18 cellular contexts compared by ENCODE assay signal in the genomic region with DNA sequence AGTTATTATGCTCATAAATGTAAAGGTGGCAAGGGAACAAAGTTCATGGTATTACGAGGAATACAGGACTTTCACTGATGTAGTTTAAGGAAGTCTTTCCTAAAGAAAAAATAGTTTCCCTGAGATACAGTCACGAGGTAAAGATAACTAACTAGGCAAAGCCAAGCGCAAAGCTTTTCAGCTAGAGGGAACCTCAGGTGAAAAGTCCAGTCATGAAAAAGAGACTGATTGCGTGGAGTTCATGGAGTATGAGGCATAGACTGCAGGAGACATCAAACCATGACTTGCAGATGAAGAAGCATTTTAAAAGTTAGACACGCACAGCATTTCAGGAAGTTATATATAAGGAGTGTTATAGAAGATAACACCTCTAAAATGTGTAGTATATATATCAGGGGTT.
"Had no signal": no experiment of that assay in that cellular context is flagged by ENCODE, and none has a peak within 500 bp of the region (broad histone marks: within the 10 kb centered on the region; RNA-seq: fewer than 3 reads in every experiment).

No MANE protein-coding gene starts in this region.

- H3K4me3 ChIP-seq: adrenal gland, left lung, sigmoid colon, spleen had no signal

- H3K4me3 Mint-ChIP-seq: stimulated activated memory B cell treated with anti-CD40 and anti-IgM and Interleukin-4, amounts not matched to agents 10 μg/mL and 1 μg/mL and 100 μg/mL, for 72 hours had no signal

- H3K4me1 ChIP-seq: adrenal gland, left lung, parathyroid adenoma, sigmoid colon had no signal

- DNase-seq: activated CD4-positive, alpha-beta T cell treated with anti-CD3 and anti-CD28 coated beads, Interleukin-2, amount 50 U/mL, for 1 hour; activated CD8-positive, alpha-beta memory T cell treated with anti-CD3 and anti-CD28 coated beads for 24 hours; activated effector memory CD4-positive, alpha-beta T cell treated with anti-CD3 and anti-CD28 coated beads, Interleukin-2, amount 50 U/mL, for 16 hours; activated naive CD4-positive, alpha-beta T cell treated with anti-CD3 and anti-CD28 coated beads, Interleukin-2, amount 50 U/mL, for 16 hours; activated T-cell treated with anti-CD3 and anti-CD28 coated beads, Interleukin-2, amount 50 U/mL, for 72 hours; adrenal gland; cerebellar nuclear complex; cortex of kidney; kidney; left lung; mammary epithelial cell; naive thymus-derived CD4-positive, alpha-beta T cell; sigmoid colon; spleen; stimulated activated CD4-positive, alpha-beta T cell treated with anti-CD3 and anti-CD28 coated beads, Interleukin-4, amount 100 ng/mL, for 4 hours had no signal

- H3K27ac Mint-ChIP-seq: activated T-cell treated with anti-CD3 and anti-CD28 coated beads, Interleukin-2, amount 50 U/mL, for 72 hours; stimulated activated memory B cell treated with anti-CD40 and anti-IgM and Interleukin-4, amounts not matched to agents 10 μg/mL and 1 μg/mL and 100 μg/mL, for 72 hours had no signal

- H3K9ac ChIP-seq: parathyroid adenoma had no signal

- H3K36me3 ChIP-seq: adrenal gland, left lung, sigmoid colon, spleen had no signal

- H3K27ac ChIP-seq: adrenal gland, left lung, parathyroid adenoma, sigmoid colon, spleen had no signal

- H3K9me3 ChIP-seq: adrenal gland, left lung had no signal

- H3K36me3 Mint-ChIP-seq: stimulated activated memory B cell treated with anti-CD40 and anti-IgM and Interleukin-4, amounts not matched to agents 10 μg/mL and 1 μg/mL and 100 μg/mL, for 72 hours had no signal

- ATAC-seq: activated CD4-positive, CD25-positive, alpha-beta regulatory T cell treated with anti-CD3 and anti-CD28 coated beads, Interleukin-2, amount 50 U/mL, for 24 hours; activated T-cell treated with anti-CD3 and anti-CD28 coated beads, Interleukin-2, amount 50 U/mL, for 72 hours; left lung; naive thymus-derived CD4-positive, alpha-beta T cell; stimulated activated memory B cell treated with anti-CD40 and anti-IgM and Interleukin-4, amounts not matched to agents 10 μg/mL and 1 μg/mL and 100 μg/mL, for 72 hours had no signal

- H3K4me1 Mint-ChIP-seq: stimulated activated memory B cell treated with anti-CD40 and anti-IgM and Interleukin-4, amounts not matched to agents 10 μg/mL and 1 μg/mL and 100 μg/mL, for 72 hours had no signal
